1 cellular context compared by ENCODE assay signal in genomic region chr7:41869596-41869995, GRCh38.
TF ChIP-seq lines count a peak whose summit lies in the region.

No MANE protein-coding gene starts in this region.

TF ChIP-seq in SK-N-SH treated with all-trans-retinoic acid at 6 μM for 48 hours, 23 proteins besides CTCF, POLR2A, EP300 and RAD21 (continued from another document):
- TF ChIP-seq ISL1 (CRISPR knock-in tag; IDR thresholded peaks at IDR 0.05) (no peak), ZNF8 (CRISPR knock-in tag; IDR thresholded peaks at IDR 0.05) (no peak), PPARA (CRISPR knock-in tag; IDR thresholded peaks at IDR 0.05; ENCODE audit: borderline replicate concordance) (no peak), CSDC2 (CRISPR knock-in tag; IDR thresholded peaks at IDR 0.05) (no peak), ARNTL (CRISPR knock-in tag; IDR thresholded peaks at IDR 0.05; ENCODE audit: borderline replicate concordance, low read depth) (no peak), ZNF70 (CRISPR knock-in tag; IDR thresholded peaks at IDR 0.05) (no peak), ZNF565 (CRISPR knock-in tag; conservative IDR thresholded peaks at IDR 0.05; ENCODE audit: low read depth) (no peak), TCF4 (CRISPR knock-in tag; IDR thresholded peaks at IDR 0.05; ENCODE audit: borderline replicate concordance) (no peak), POU6F1 (CRISPR knock-in tag; IDR thresholded peaks at IDR 0.05; ENCODE audit: borderline replicate concordance, low read depth) (no peak), BACH2 (CRISPR knock-in tag; IDR thresholded peaks at IDR 0.05; ENCODE audit: borderline replicate concordance) (no peak), OSR1 (CRISPR knock-in tag; IDR thresholded peaks at IDR 0.05) (no peak)
- TF ChIP-seq, protein P1, sequence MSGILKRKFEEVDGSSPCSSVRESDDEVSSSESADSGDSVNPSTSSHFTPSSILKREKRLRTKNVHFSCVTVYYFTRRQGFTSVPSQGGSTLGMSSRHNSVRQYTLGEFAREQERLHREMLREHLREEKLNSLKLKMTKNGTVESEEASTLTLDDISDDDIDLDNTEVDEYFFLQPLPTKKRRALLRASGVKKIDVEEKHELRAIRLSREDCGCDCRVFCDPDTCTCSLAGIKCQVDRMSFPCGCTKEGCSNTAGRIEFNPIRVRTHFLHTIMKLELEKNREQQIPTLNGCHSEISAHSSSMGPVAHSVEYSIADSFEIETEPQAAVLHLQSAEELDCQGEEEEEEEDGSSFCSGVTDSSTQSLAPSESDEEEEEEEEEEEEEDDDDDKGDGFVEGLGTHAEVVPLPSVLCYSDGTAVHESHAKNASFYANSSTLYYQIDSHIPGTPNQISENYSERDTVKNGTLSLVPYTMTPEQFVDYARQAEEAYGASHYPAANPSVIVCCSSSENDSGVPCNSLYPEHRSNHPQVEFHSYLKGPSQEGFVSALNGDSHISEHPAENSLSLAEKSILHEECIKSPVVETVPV (CRISPR knock-in tag; IDR thresholded peaks at IDR 0.05), result no peak
